Comparison of ENCODE assay signal across 13 cellular contexts in genomic region chr12:56114084-56114483, GRCh38. TPM values are rescaled to one million over a fixed set of nuclear protein-coding genes. Genes with fewer than 3 reads are reported as not detected.
A peak's percentile ranks its signal among the peaks of the same experiment; 100 is the strongest.
DNase-seq lines count a peak whose midpoint lies in the region; ATAC-seq, FAIRE-seq and TF ChIP-seq lines count a peak whose summit lies in the region.
"Had no signal": no experiment of that assay in that cellular context is flagged by ENCODE, and none has a peak within 500 bp of the region (broad histone marks: within the 10 kb centered on the region; RNA-seq: fewer than 3 reads in every experiment).

No MANE protein-coding gene starts in this region.

- peaks cover 23% of the 10 kb centered on the region for H3K36me3 Mint-ChIP-seq in activated naive CD8-positive, alpha-beta T cell

- no peak overlapping the region for H2AFZ ChIP-seq in HepG2 (ENCODE audit: low read length)

- H3K4me1 Mint-ChIP-seq in activated naive CD8-positive, alpha-beta T cell (ENCODE audit: low read depth): peaks cover 20% of the 10 kb centered on the region

- WGBS in HepG2 (ENCODE audit: low lambda C conversion rate): 96% methylated on average over 1 of the region's 1 CpG
- WGBS in right lobe of liver (ENCODE audit: insufficient coverage, low coverage, low lambda C conversion rate, missing lambda C conversion rate): 100% methylated on average over 1 of the region's 1 CpG

- no peak overlapping the region for H3K4me3 Mint-ChIP-seq in activated naive CD8-positive, alpha-beta T cell

- in situ Hi-C loops in HepG2 (cut with HindIII; ENCODE audit: extremely low pct_ligation_motif_present, low pct_unique_long_range_greater_than_20kb): no loop called here

- ATAC-seq in HepG2 (no peak), right lobe of liver (no peak), GM19463 (IDR thresholded peaks at IDR 0.05; ENCODE audit: unreplicated experiment) (no peak), upper lobe of right lung (no peak)

- CTCF ChIA-PET in HepG2 (lab: Yijun Ruan, JAX; ENCODE audit: low intra/inter-chr PET ratio, low total read pairs): no interaction called here

- H3K4me1 ChIP-seq in HepG2 (ENCODE audit: insufficient read depth, low read length) (peaks cover 12% of the 10 kb centered on the region), right lobe of liver (peaks cover 0 to 5% (median 2%) of the 10 kb centered on the region in 4 donors), upper lobe of right lung (peaks cover 6% of the 10 kb centered on the region)

- no peak overlapping the region for H3K4me2 ChIP-seq in HepG2 (ENCODE audit: low read depth, low read length)

- H3K9me3 Mint-ChIP-seq in activated naive CD8-positive, alpha-beta T cell (ENCODE audit: low read depth): no peaks in the 10 kb centered on the region

- no peak for FAIRE-seq in HepG2 (lab: Jason Lieb, UNC)

- H3K27me3 Mint-ChIP-seq in activated naive CD8-positive, alpha-beta T cell: no peaks in the 10 kb centered on the region

- no TSS peak for BruUV-seq in HepG2 (replicated peaks; lab: Mats Ljungman, UMichigan)

- POLR2A ChIA-PET in HepG2 (lab: Yijun Ruan, JAX): interaction anchor here (1.3 to 2.1 kb wide), 2 partner anchors 10 to 32 kb away, joined by 3 to 16 read pairs; partner anchors contain the start of gene PA2G4

- H3K9ac ChIP-seq in HepG2 (ENCODE audit: insufficient read depth, low read depth, low read length): no peak overlapping the region

- no peak for TF ChIP-seq POLR2A in HepG2 (IDR thresholded peaks at IDR 0.05; ENCODE audit: insufficient read depth in 1 of 2, low read depth in 2 of 2, low read length in 2 of 2)
- no peak for TF ChIP-seq POLR2A in right lobe of liver (IDR thresholded peaks at IDR 0.05)

- H3K36me3 ChIP-seq in HepG2 (replicated peaks in 1 of 2; ENCODE audit: control insufficient read depth in 1 of 2, insufficient read depth in 2 of 2, low read length in 2 of 2) (peaks cover 20 to 39% of the 10 kb centered on the region in 2 experiments; a peak in 4 of 5 replicates), right lobe of liver (peaks cover 7 to 45% (median 24%) of the 10 kb centered on the region in 4 donors), upper lobe of right lung (peaks cover 52% of the 10 kb centered on the region)

- no peak for TF ChIP-seq RAD21 in HepG2 (CRISPR knock-in tag; IDR thresholded peaks at IDR 0.05)

- H3K27me3 ChIP-seq in HepG2 (ENCODE audit: control insufficient read depth in 1 of 2, insufficient read depth in 2 of 2, low read length in 2 of 2) (no peaks in the 10 kb centered on the region; a peak in 1 of 5 replicates), right lobe of liver (no peaks in the 10 kb centered on the region), upper lobe of right lung (no peaks in the 10 kb centered on the region)

- DNase-seq in HepG2 (ENCODE audit: low spot score): no peak
- no peak for DNase-seq in right lobe of liver
- DNase-seq in stimulated activated CD4-positive, alpha-beta T cell treated with anti-CD3 and anti-CD28 coated beads, Interleukin-4, amount 100 ng/mL, for 1 hour: no peak
- no peak for DNase-seq in upper lobe of right lung
- DNase-seq: AML-193; aorta; dermis blood vessel endothelial cell; EL; mesendoderm; MV-4-11; stimulated activated naive CD4-positive, alpha-beta T cell treated with Interleukin-2 at 50 U/mL for 16 hours had no signal

- H3K79me2 ChIP-seq in HepG2 (ENCODE audit: insufficient read depth, low read length): peaks cover 12% of the 10 kb centered on the region

- H3K9me3 ChIP-seq in HepG2 (ENCODE audit: low read length): no peaks in the 10 kb centered on the region
- no peaks in the 10 kb centered on the region for H3K9me3 ChIP-seq in right lobe of liver
- no peaks in the 10 kb centered on the region for H3K9me3 ChIP-seq in upper lobe of right lung

- TF ChIP-seq EP300 in HepG2 (IDR thresholded peaks at IDR 0.05; ENCODE audit: low read depth in 2 of 2, low read length in 2 of 2): no peak
- no peak for TF ChIP-seq EP300 in HepG2 (CRISPR knock-in tag; IDR thresholded peaks at IDR 0.05; ENCODE audit: borderline replicate concordance)

- H3K27ac Mint-ChIP-seq in activated naive CD8-positive, alpha-beta T cell: peak overlapping the region; percentile 58

- no peaks in the 10 kb centered on the region for H4K20me1 ChIP-seq in HepG2 (ENCODE audit: insufficient read depth, low read length)

- no peak for TF ChIP-seq CTCF in HepG2 (CRISPR knock-in tag; IDR thresholded peaks at IDR 0.05)
- TF ChIP-seq CTCF in right lobe of liver (IDR thresholded peaks at IDR 0.05): no peak
- TF ChIP-seq CTCF in upper lobe of right lung (IDR thresholded peaks at IDR 0.05): no peak

- intact Hi-C loops in HepG2 (cut with micrococcal nuclease; ENCODE audit: unreplicated experiment): no loop called here
- intact Hi-C loops in right lobe of liver (cut with DNase I): no loop called here
- intact Hi-C loops in upper lobe of right lung (cut with DNase I): no loop called here

- H3K27ac ChIP-seq in HepG2 (ENCODE audit: extremely low read length, insufficient read depth, low read length) (peak overlapping the region; percentile 2), right lobe of liver (no peak overlapping the region), upper lobe of right lung (no peak overlapping the region)

- H3K4me3 ChIP-seq in HepG2 (replicated peaks in 1 of 3; ENCODE audit: insufficient read depth in 1 of 3, low read depth in 2 of 3, low read length in 3 of 3) (no peak overlapping the region), right lobe of liver (no peak overlapping the region), upper lobe of right lung (no peak overlapping the region)

RNA-seq across cellular contexts. Expression of gene RPL41, which starts 2.3 kb away (rescaled TPM):
- total RNA-seq in HepG2 (2016; rRNA removed; fragmentation: Illumina TruSeq; extraction: Trizol): 4,012 and 4,443 TPM in 2 replicates
- 4,595 and 4,984 TPM in 2 replicates for total RNA-seq in HepG2 (2016; cell fraction: cytosol; rRNA removed; fragmentation: Illumina TruSeq; extraction: Trizol; ENCODE audit: low read depth)
- total RNA-seq in HepG2 (2016; cell fraction: insoluble cytoplasmic fraction; rRNA removed; fragmentation: Illumina TruSeq; extraction: Trizol): 3,905 and 4,309 TPM in 2 replicates
- 8,921 and 9,031 TPM in 2 replicates for total RNA-seq in HepG2 (2016; cell fraction: membrane; rRNA removed; fragmentation: Illumina TruSeq; extraction: Trizol)
- 1,404 and 1,661 TPM in 2 replicates for total RNA-seq in HepG2 (2016; cell fraction: nucleus; rRNA removed; fragmentation: Illumina TruSeq; extraction: Trizol)
- 6,595 and 7,670 TPM in 2 replicates for polyA plus RNA-seq in HepG2 (2011; rRNA removed)
- polyA plus RNA-seq in HepG2 (2011; cell fraction: cytosol; rRNA removed): 10,426 and 10,610 TPM in 2 replicates
- polyA plus RNA-seq in HepG2 (2011; cell fraction: nucleus; rRNA removed): 2,744 and 3,913 TPM in 2 replicates
- polyA plus RNA-seq in HepG2 (2012): 6,590 and 7,439 TPM in 2 replicates
- polyA plus RNA-seq in HepG2 (2016; cell fraction: cytosol; fragmentation: Illumina TruSeq; extraction: Trizol; ENCODE audit: low read depth): 4,736 and 5,581 TPM in 2 replicates
- polyA plus RNA-seq in HepG2 (2016; cell fraction: insoluble cytoplasmic fraction; fragmentation: Illumina TruSeq; extraction: Trizol; ENCODE audit: low read depth): 3,730 and 4,210 TPM in 2 replicates
- 7,715 and 8,246 TPM in 2 replicates for polyA plus RNA-seq in HepG2 (2016; cell fraction: membrane; fragmentation: Illumina TruSeq; extraction: Trizol; ENCODE audit: low read depth)
- 2,380 and 2,524 TPM in 2 replicates for polyA plus RNA-seq in HepG2 (2016; cell fraction: nucleus; fragmentation: Illumina TruSeq; extraction: Trizol; ENCODE audit: insufficient read depth, low read depth)
- 1,172 and 2,100 TPM in 2 replicates for polyA minus RNA-seq in HepG2 (2011; rRNA and poly(A)+ RNA removed; ENCODE audit: low replicate concordance)
- 821 and 951 TPM in 2 replicates for polyA minus RNA-seq in HepG2 (2011; cell fraction: cytosol; rRNA and poly(A)+ RNA removed)
- 395 and 501 TPM in 2 replicates for polyA minus RNA-seq in HepG2 (2011; cell fraction: nucleus; rRNA and poly(A)+ RNA removed)
- 1,000 to 10,000 TPM in 4 of 6 experiments, 100 to 1,000 TPM in 2; 516 to 1,547 (median 1,257) TPM for total RNA-seq in right lobe of liver
- total RNA-seq in upper lobe of right lung: 2,726 TPM

RNA-seq across cellular contexts. Expression of gene ZC3H10, which starts 4.0 kb away (rescaled TPM):
- total RNA-seq in HepG2 (2016; rRNA removed; fragmentation: Illumina TruSeq; extraction: Trizol) (1.9 and 2.3 TPM in 2 replicates), right lobe of liver (1 to 10 TPM; 1.7 to 5.4 (median 3.2) TPM), upper lobe of right lung (8.4 TPM)
- total RNA-seq in HepG2 (2016; cell fraction: cytosol; rRNA removed; fragmentation: Illumina TruSeq; extraction: Trizol; ENCODE audit: low read depth): 3.2 and 3.7 TPM in 2 replicates
- 1.6 and 2.5 TPM in 2 replicates for total RNA-seq in HepG2 (2016; cell fraction: insoluble cytoplasmic fraction; rRNA removed; fragmentation: Illumina TruSeq; extraction: Trizol)
- total RNA-seq in HepG2 (2016; cell fraction: membrane; rRNA removed; fragmentation: Illumina TruSeq; extraction: Trizol): 2.0 and 3.1 TPM in 2 replicates
- 2.9 and 4.3 TPM in 2 replicates for total RNA-seq in HepG2 (2016; cell fraction: nucleus; rRNA removed; fragmentation: Illumina TruSeq; extraction: Trizol)
- polyA plus RNA-seq in HepG2 (2011; rRNA removed): 0.70 and 0.98 TPM in 2 replicates
- polyA plus RNA-seq in HepG2 (2011; cell fraction: cytosol; rRNA removed): 0.58 and 0.59 TPM in 2 replicates
- polyA plus RNA-seq in HepG2 (2011; cell fraction: nucleus; rRNA removed): 2.0 and 2.3 TPM in 2 replicates
- 0.99 and 1.0 TPM in 2 replicates for polyA plus RNA-seq in HepG2 (2012)
- 0.17 and 0.23 TPM in 2 replicates for polyA plus RNA-seq in HepG2 (2016; cell fraction: cytosol; fragmentation: Illumina TruSeq; extraction: Trizol; ENCODE audit: low read depth)
- polyA plus RNA-seq in HepG2 (2016; cell fraction: insoluble cytoplasmic fraction; fragmentation: Illumina TruSeq; extraction: Trizol; ENCODE audit: low read depth): 1.2 and 1.5 TPM in 2 replicates
- 0.38 and 0.55 TPM in 2 replicates for polyA plus RNA-seq in HepG2 (2016; cell fraction: membrane; fragmentation: Illumina TruSeq; extraction: Trizol; ENCODE audit: low read depth)
- 2.3 and 2.8 TPM in 2 replicates for polyA plus RNA-seq in HepG2 (2016; cell fraction: nucleus; fragmentation: Illumina TruSeq; extraction: Trizol; ENCODE audit: insufficient read depth, low read depth)
- polyA minus RNA-seq in HepG2 (2011; rRNA and poly(A)+ RNA removed; ENCODE audit: low replicate concordance): 5.6 and 16.3 TPM in 2 replicates
- 1.8 and 2.6 TPM in 2 replicates for polyA minus RNA-seq in HepG2 (2011; cell fraction: cytosol; rRNA and poly(A)+ RNA removed)
- 8.6 and 8.8 TPM in 2 replicates for polyA minus RNA-seq in HepG2 (2011; cell fraction: nucleus; rRNA and poly(A)+ RNA removed)

RNA-seq across cellular contexts. Expression of gene PA2G4, which starts 9.7 kb away (rescaled TPM):
- 240 and 281 TPM in 2 replicates for total RNA-seq in HepG2 (2016; rRNA removed; fragmentation: Illumina TruSeq; extraction: Trizol)
- total RNA-seq in HepG2 (2016; cell fraction: cytosol; rRNA removed; fragmentation: Illumina TruSeq; extraction: Trizol; ENCODE audit: low read depth): 34.6 and 38.4 TPM in 2 replicates
- total RNA-seq in HepG2 (2016; cell fraction: insoluble cytoplasmic fraction; rRNA removed; fragmentation: Illumina TruSeq; extraction: Trizol): 238 and 272 TPM in 2 replicates
- total RNA-seq in HepG2 (2016; cell fraction: membrane; rRNA removed; fragmentation: Illumina TruSeq; extraction: Trizol): 70.8 and 76.3 TPM in 2 replicates
- 107 and 120 TPM in 2 replicates for total RNA-seq in HepG2 (2016; cell fraction: nucleus; rRNA removed; fragmentation: Illumina TruSeq; extraction: Trizol)
- polyA plus RNA-seq in HepG2 (2011; rRNA removed): 115 and 147 TPM in 2 replicates
- polyA plus RNA-seq in HepG2 (2011; cell fraction: cytosol; rRNA removed): 101 and 136 TPM in 2 replicates
- 71.8 and 88.2 TPM in 2 replicates for polyA plus RNA-seq in HepG2 (2011; cell fraction: nucleus; rRNA removed)
- 112 and 121 TPM in 2 replicates for polyA plus RNA-seq in HepG2 (2012)
- 42.2 and 43.3 TPM in 2 replicates for polyA plus RNA-seq in HepG2 (2016; cell fraction: cytosol; fragmentation: Illumina TruSeq; extraction: Trizol; ENCODE audit: low read depth)
- polyA plus RNA-seq in HepG2 (2016; cell fraction: insoluble cytoplasmic fraction; fragmentation: Illumina TruSeq; extraction: Trizol; ENCODE audit: low read depth): 357 and 380 TPM in 2 replicates
- 55.0 and 58.3 TPM in 2 replicates for polyA plus RNA-seq in HepG2 (2016; cell fraction: membrane; fragmentation: Illumina TruSeq; extraction: Trizol; ENCODE audit: low read depth)
- 190 and 200 TPM in 2 replicates for polyA plus RNA-seq in HepG2 (2016; cell fraction: nucleus; fragmentation: Illumina TruSeq; extraction: Trizol; ENCODE audit: insufficient read depth, low read depth)
- polyA minus RNA-seq in HepG2 (2011; rRNA and poly(A)+ RNA removed; ENCODE audit: low replicate concordance): 51.1 and 143 TPM in 2 replicates
- 71.0 and 74.1 TPM in 2 replicates for polyA minus RNA-seq in HepG2 (2011; cell fraction: cytosol; rRNA and poly(A)+ RNA removed)
- polyA minus RNA-seq in HepG2 (2011; cell fraction: nucleus; rRNA and poly(A)+ RNA removed): 70.0 and 97.2 TPM in 2 replicates
- total RNA-seq in right lobe of liver: 10 to 100 TPM; 29.7 to 82.4 (median 36.6) TPM
- total RNA-seq in upper lobe of right lung: 71.4 TPM

RNA-seq across cellular contexts. Expression of gene ESYT1, which starts 14.0 kb away (rescaled TPM):
- total RNA-seq in HepG2 (2016; rRNA removed; fragmentation: Illumina TruSeq; extraction: Trizol): 30.1 and 66.9 TPM in 2 replicates
- 6.1 and 7.8 TPM in 2 replicates for total RNA-seq in HepG2 (2016; cell fraction: cytosol; rRNA removed; fragmentation: Illumina TruSeq; extraction: Trizol; ENCODE audit: low read depth)
- 27.6 and 70.9 TPM in 2 replicates for total RNA-seq in HepG2 (2016; cell fraction: insoluble cytoplasmic fraction; rRNA removed; fragmentation: Illumina TruSeq; extraction: Trizol)
- 12.4 and 14.5 TPM in 2 replicates for total RNA-seq in HepG2 (2016; cell fraction: membrane; rRNA removed; fragmentation: Illumina TruSeq; extraction: Trizol)
- total RNA-seq in HepG2 (2016; cell fraction: nucleus; rRNA removed; fragmentation: Illumina TruSeq; extraction: Trizol): 74.2 and 79.4 TPM in 2 replicates
- polyA plus RNA-seq in HepG2 (2011; rRNA removed): 71.0 and 80.1 TPM in 2 replicates
- polyA plus RNA-seq in HepG2 (2011; cell fraction: cytosol; rRNA removed): 65.6 and 71.7 TPM in 2 replicates
- 144 and 146 TPM in 2 replicates for polyA plus RNA-seq in HepG2 (2011; cell fraction: nucleus; rRNA removed)
- 27.6 and 29.6 TPM in 2 replicates for polyA plus RNA-seq in HepG2 (2012)
- 4.5 and 6.5 TPM in 2 replicates for polyA plus RNA-seq in HepG2 (2016; cell fraction: cytosol; fragmentation: Illumina TruSeq; extraction: Trizol; ENCODE audit: low read depth)
- 22.5 and 29.6 TPM in 2 replicates for polyA plus RNA-seq in HepG2 (2016; cell fraction: insoluble cytoplasmic fraction; fragmentation: Illumina TruSeq; extraction: Trizol; ENCODE audit: low read depth)
- polyA plus RNA-seq in HepG2 (2016; cell fraction: membrane; fragmentation: Illumina TruSeq; extraction: Trizol; ENCODE audit: low read depth): 9.2 and 9.6 TPM in 2 replicates
- 105 and 109 TPM in 2 replicates for polyA plus RNA-seq in HepG2 (2016; cell fraction: nucleus; fragmentation: Illumina TruSeq; extraction: Trizol; ENCODE audit: insufficient read depth, low read depth)
- 191 and 267 TPM in 2 replicates for polyA minus RNA-seq in HepG2 (2011; rRNA and poly(A)+ RNA removed; ENCODE audit: low replicate concordance)
- 75.6 and 84.1 TPM in 2 replicates for polyA minus RNA-seq in HepG2 (2011; cell fraction: cytosol; rRNA and poly(A)+ RNA removed)
- 47.8 and 73.0 TPM in 2 replicates for polyA minus RNA-seq in HepG2 (2011; cell fraction: nucleus; rRNA and poly(A)+ RNA removed)
- total RNA-seq in right lobe of liver: 100 to 1,000 TPM in 1 of 6 experiments, 10 to 100 TPM in 5; 56.5 to 117 (median 70.3) TPM
- total RNA-seq in upper lobe of right lung: 101 TPM

RNA-seq across cellular contexts. Expression of gene ERBB3, which starts 34.1 kb away (rescaled TPM):
- total RNA-seq in HepG2 (2016; rRNA removed; fragmentation: Illumina TruSeq; extraction: Trizol): 55.2 and 93.6 TPM in 2 replicates
- 36.1 and 42.2 TPM in 2 replicates for total RNA-seq in HepG2 (2016; cell fraction: cytosol; rRNA removed; fragmentation: Illumina TruSeq; extraction: Trizol; ENCODE audit: low read depth)
- total RNA-seq in HepG2 (2016; cell fraction: insoluble cytoplasmic fraction; rRNA removed; fragmentation: Illumina TruSeq; extraction: Trizol): 46.7 and 98.5 TPM in 2 replicates
- total RNA-seq in HepG2 (2016; cell fraction: membrane; rRNA removed; fragmentation: Illumina TruSeq; extraction: Trizol): 46.8 and 48.3 TPM in 2 replicates
- total RNA-seq in HepG2 (2016; cell fraction: nucleus; rRNA removed; fragmentation: Illumina TruSeq; extraction: Trizol): 117 and 127 TPM in 2 replicates
- polyA plus RNA-seq in HepG2 (2011; rRNA removed): 358 and 371 TPM in 2 replicates
- 214 and 230 TPM in 2 replicates for polyA plus RNA-seq in HepG2 (2011; cell fraction: cytosol; rRNA removed)
- polyA plus RNA-seq in HepG2 (2011; cell fraction: nucleus; rRNA removed): 367 and 383 TPM in 2 replicates
- polyA plus RNA-seq in HepG2 (2012): 198 and 242 TPM in 2 replicates
- polyA plus RNA-seq in HepG2 (2016; cell fraction: cytosol; fragmentation: Illumina TruSeq; extraction: Trizol; ENCODE audit: low read depth): 24.3 and 27.5 TPM in 2 replicates
- polyA plus RNA-seq in HepG2 (2016; cell fraction: insoluble cytoplasmic fraction; fragmentation: Illumina TruSeq; extraction: Trizol; ENCODE audit: low read depth): 35.3 and 44.6 TPM in 2 replicates
- polyA plus RNA-seq in HepG2 (2016; cell fraction: membrane; fragmentation: Illumina TruSeq; extraction: Trizol; ENCODE audit: low read depth): 26.3 and 32.3 TPM in 2 replicates
- 175 and 182 TPM in 2 replicates for polyA plus RNA-seq in HepG2 (2016; cell fraction: nucleus; fragmentation: Illumina TruSeq; extraction: Trizol; ENCODE audit: insufficient read depth, low read depth)
- 35.9 and 876 TPM in 2 replicates for polyA minus RNA-seq in HepG2 (2011; rRNA and poly(A)+ RNA removed; ENCODE audit: low replicate concordance)
- 280 and 283 TPM in 2 replicates for polyA minus RNA-seq in HepG2 (2011; cell fraction: cytosol; rRNA and poly(A)+ RNA removed)
- polyA minus RNA-seq in HepG2 (2011; cell fraction: nucleus; rRNA and poly(A)+ RNA removed): 466 and 567 TPM in 2 replicates
- 100 to 1,000 TPM in 1 of 6 experiments, 10 to 100 TPM in 5; 39.1 to 139 (median 66.9) TPM for total RNA-seq in right lobe of liver
- total RNA-seq in upper lobe of right lung: 60.7 TPM
